8 cellular contexts compared by ENCODE assay signal in the genomic region with DNA sequence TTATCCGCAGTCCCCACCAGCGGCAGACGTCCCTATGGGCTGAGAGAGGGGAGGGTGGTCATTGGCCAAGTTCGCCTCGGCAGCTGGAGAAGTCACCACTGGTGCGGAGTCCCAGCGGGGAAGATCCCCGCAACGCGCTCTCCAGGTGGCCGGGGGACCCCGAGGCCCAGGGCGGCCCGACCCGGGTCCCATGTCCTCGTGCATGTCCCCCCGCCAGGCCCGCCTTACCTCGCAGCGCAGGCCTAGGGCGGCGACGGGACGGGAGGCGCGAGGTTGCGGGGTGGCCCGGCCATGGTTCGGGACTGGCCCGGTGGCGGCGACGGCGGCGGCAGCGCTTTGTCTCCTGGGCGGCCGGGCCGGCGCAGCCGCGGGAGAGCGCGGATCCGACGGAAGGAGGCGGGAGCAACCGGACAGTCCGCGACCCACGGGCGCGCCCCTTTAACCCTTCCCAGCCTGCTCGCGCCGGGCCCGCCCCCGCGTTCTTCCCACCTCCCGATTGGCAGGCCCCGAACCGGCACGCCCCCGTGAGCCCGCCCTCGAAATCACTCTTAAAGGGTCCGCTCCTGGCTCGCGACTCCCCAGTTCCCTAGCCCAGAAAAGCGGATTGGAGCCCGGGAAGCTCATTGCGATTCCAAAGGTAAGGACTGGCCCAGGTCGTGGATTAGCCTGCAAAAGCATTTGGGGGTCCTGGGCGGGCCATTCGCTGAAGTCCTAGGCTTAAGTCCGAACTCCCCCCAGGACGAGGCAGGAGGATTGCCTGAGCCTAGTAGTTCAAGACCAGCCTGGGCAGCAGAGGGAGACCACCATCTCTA. TPM values are rescaled to one million over a fixed set of nuclear protein-coding genes. Genes with fewer than 3 reads are reported as not detected.
A peak's percentile ranks its signal among the peaks of the same experiment; 100 is the strongest.
DNase-seq lines count a peak whose midpoint lies in the region; ATAC-seq, FAIRE-seq and TF ChIP-seq lines count a peak whose summit lies in the region.

A gene with protein sequence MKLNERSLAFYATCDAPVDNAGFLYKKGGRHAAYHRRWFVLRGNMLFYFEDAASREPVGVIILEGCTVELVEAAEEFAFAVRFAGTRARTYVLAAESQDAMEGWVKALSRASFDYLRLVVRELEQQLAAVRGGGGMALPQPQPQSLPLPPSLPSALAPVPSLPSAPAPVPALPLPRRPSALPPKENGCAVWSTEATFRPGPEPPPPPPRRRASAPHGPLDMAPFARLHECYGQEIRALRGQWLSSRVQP (minus strand): TSS at position 412 of the 812 bp plus-strand sequence. CDS start 5,668 bp downstream, outside the sequence.

- ATAC-seq in GM18868 (IDR thresholded peaks at IDR 0.05; ENCODE audit: unreplicated experiment) (peak; percentile 72), HG03103 (IDR thresholded peaks at IDR 0.05; ENCODE audit: low read depth, unreplicated experiment) (peak; percentile 91)

- no peaks in the 10 kb centered on the region for H3K27me3 ChIP-seq in ACC112 (ENCODE audit: insufficient read depth, low read length)

- H3K36me3 ChIP-seq in ACC112 (ENCODE audit: insufficient read depth, low read length) (no peaks in the 10 kb centered on the region), kidney (ENCODE audit: control insufficient read depth in 1 of 2, insufficient read depth in 2 of 2, low read length in 2 of 2) (no peaks in the 10 kb centered on the region)

- H3K9ac ChIP-seq in kidney (ENCODE audit: low read length in 2 of 2) = peak within 1 kb of the TSS; percentile 79 to 91

- FAIRE-seq in kidney (lab: Jason Lieb, UNC) = no peak

- intact Hi-C loops in kidney (cut with DNase I) = no loop called here

- TF ChIP-seq CTCF in kidney (IDR thresholded peaks at IDR 0.05; ENCODE audit: borderline replicate concordance, extremely low read depth, insufficient read depth) = no peak

- H3K4me3 ChIP-seq in ACC112 (ENCODE audit: low read depth, low read length) = peak within 1 kb of the TSS; percentile 95
- peak within 1 kb of the TSS; percentile 85 to 91 for H3K4me3 ChIP-seq in kidney (ENCODE audit: low read length in 2 of 2)

- DNase-seq in NCI-H2227 treated with DMSO at 0.1 percent for 48 hours (lab: John Stamatoyannopoulos, UW) (peak; percentile 85), cerebellar nuclear complex (lab: John Stamatoyannopoulos, UW) (peak; percentile 57 to 71), kidney (peak; percentile 98)
- peak; percentile 81 for DNase-seq in activated CD4-positive, CD25-positive, alpha-beta regulatory T cell treated with anti-CD3 and anti-CD28 coated beads, Interleukin-2, amount 50 U/mL, for 72 hours
- peak; percentile 86 for DNase-seq in stimulated activated CD4-positive, alpha-beta T cell treated with anti-CD3 and anti-CD28 coated beads, Interleukin-12 subunit alpha, Interleukin-12 subunit beta, amount 100 ng/mL, for 4 hours

- H3K27ac ChIP-seq in ACC112 (ENCODE audit: low read depth, low read length) (no peak within 1 kb of the TSS), kidney (ENCODE audit: low read depth in 2 of 2, low read length in 2 of 2) (peak within 1 kb of the TSS; percentile 34 to 57)

- H3K4me1 ChIP-seq in ACC112 (ENCODE audit: control insufficient read depth, insufficient read depth, low read length, unreplicated experiment) = peaks cover 18% of the 10 kb centered on the region
- H3K4me1 ChIP-seq in kidney (ENCODE audit: control insufficient read depth in 1 of 2, insufficient read depth in 1 of 2, low read depth in 1 of 2, low read length in 2 of 2) = peaks cover 13 to 16% of the 10 kb centered on the region in 2 donors

- H3K79me2 ChIP-seq in ACC112 (ENCODE audit: control insufficient read depth, insufficient read depth, low read length, unreplicated experiment) = peaks cover 4% of the 10 kb centered on the region

- H3K9me3 ChIP-seq in kidney (ENCODE audit: control insufficient read depth in 1 of 2, low read length in 2 of 2) = no peaks in the 10 kb centered on the region

- H2AFZ ChIP-seq in ACC112 (ENCODE audit: low read length, unreplicated experiment) = peak within 1 kb of the TSS; percentile 89

RNA-seq across cellular contexts. Expression of the gene that starts here (rescaled TPM):
- 19.0 TPM for total RNA-seq in kidney
- polyA plus RNA-seq in kidney (ENCODE audit: insufficient read depth, low read depth, low replicate concordance) = 6.3 TPM
